In the genomic region with DNA sequence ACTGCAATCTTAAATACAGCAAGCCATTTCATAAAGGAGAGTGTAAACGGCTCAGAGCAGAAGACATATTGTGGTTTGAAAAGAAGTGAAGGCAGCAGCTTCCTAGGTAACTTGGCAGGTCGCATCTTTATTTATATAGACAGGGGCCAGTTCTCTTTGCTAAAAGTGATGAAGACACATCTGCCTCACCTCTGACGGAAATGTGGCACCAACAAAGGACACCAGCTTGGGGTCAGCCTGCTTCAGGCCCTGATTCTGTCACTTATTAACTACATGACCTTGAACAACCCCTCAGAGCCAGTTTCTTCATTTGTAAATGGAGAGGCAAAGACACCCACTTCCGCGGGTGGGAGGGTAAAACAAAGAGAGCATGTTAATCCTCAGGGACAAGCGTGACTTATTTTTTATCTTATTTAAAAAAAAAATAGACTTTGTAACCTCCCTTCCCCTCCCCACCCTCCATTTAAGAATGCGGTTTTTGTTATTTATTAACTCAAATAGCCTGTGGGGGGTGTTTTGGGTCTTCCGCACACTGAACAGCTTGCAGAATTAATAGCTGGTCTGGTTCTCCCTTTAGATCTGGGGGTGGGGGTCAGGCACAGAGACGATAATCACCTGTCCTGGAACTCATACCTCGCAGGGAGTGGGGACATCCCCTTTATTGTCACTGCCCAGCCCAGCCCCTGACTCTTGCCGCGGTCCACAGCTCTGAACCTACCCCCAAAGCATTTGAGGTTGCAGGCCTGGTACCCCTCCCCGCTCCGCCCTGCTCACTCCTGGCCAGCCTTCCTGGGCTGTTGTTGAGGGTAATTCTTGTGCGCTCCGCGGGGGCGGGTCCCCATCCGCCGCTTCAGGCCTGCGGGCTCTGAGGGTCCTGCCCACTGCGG, we compare ENCODE assay signal across 14 cellular contexts.
DNase-seq lines count a peak whose midpoint lies in the region; ATAC-seq and TF ChIP-seq lines count a peak whose summit lies in the region.
"Had no signal": no experiment of that assay in that cellular context is flagged by ENCODE, and none has a peak within 500 bp of the region (broad histone marks: within the 10 kb centered on the region; RNA-seq: fewer than 3 reads in every experiment).

No MANE protein-coding gene starts in this region.

- DNase-seq in Caco-2 (peak; percentile 97 to 99), LoVo (ENCODE audit: low spot score) (peak; percentile 69), nephron progenitor cell (peak; percentile 23), GM19240 (ENCODE audit: insufficient read length, low spot score) (no peak), GM10248 (ENCODE audit: extremely low spot score) (no peak)
- DNase-seq: effector CD8-positive, alpha-beta T cell; NCI-H1048; T-cell had no signal

- H3K4me3 ChIP-seq in Caco-2 (ENCODE audit: low read depth, low read length), result peak overlapping the region; percentile 48
- H3K4me3 ChIP-seq in iPS-18a (ENCODE audit: low read length), result peak overlapping the region; percentile 57
- H3K4me3 ChIP-seq: HAP-1, PC-9 had no signal

- H3K36me3 ChIP-seq in Caco-2 (ENCODE audit: control insufficient read depth, insufficient read depth, low read length) (no peaks in the 10 kb centered on the region), iPS-18a (ENCODE audit: control insufficient read depth, low read depth, low read length) (no peaks in the 10 kb centered on the region)
- H3K36me3 ChIP-seq: HAP-1 had no signal

- H3K27ac ChIP-seq in iPS-18a (ENCODE audit: low read length), result no peak overlapping the region

- POLR2A ChIA-PET in Caco-2 (lab: Charles Lee) (interaction anchor here (0.5 to 2.0 kb wide), 10 partner anchors 30 to 594 kb away, joined by 3 to 17 read pairs (median 4); a partner anchor contains a TSS), GM10248 (lab: Yijun Ruan, JAX) (no interaction called here)

- H3K4me1 Mint-ChIP-seq in Caco-2 (ENCODE audit: low read depth, unreplicated experiment) (peaks cover 64% of the 10 kb centered on the region), nephron progenitor cell (peaks cover 11% of the 10 kb centered on the region)
- H3K4me1 Mint-ChIP-seq: activated T-helper 17 cell treated with anti-CD3 and anti-CD28 coated beads, Interleukin-2, amount 50 U/mL, for 72 hours had no signal

- H3K4me1 ChIP-seq in Caco-2 (peaks cover 88% of the 10 kb centered on the region), iPS-18a (ENCODE audit: control insufficient read depth, low read depth, low read length) (peaks cover 13% of the 10 kb centered on the region)

- H3K9me3 ChIP-seq in Caco-2 (no peaks in the 10 kb centered on the region), iPS-18a (ENCODE audit: control insufficient read depth, low read depth, low read length) (no peaks in the 10 kb centered on the region)
- H3K9me3 ChIP-seq: HAP-1 had no signal

- no peak for ATAC-seq in GM18519 (IDR thresholded peaks at IDR 0.05; ENCODE audit: low FRiP score, unreplicated experiment)
- ATAC-seq in HG03175 (IDR thresholded peaks at IDR 0.05; ENCODE audit: unreplicated experiment), result no peak
- ATAC-seq: T-cell had no signal

- peaks cover 20% of the 10 kb centered on the region for H3K36me3 Mint-ChIP-seq in Caco-2 (ENCODE audit: insufficient read depth, unreplicated experiment)
- H3K36me3 Mint-ChIP-seq in nephron progenitor cell (ENCODE audit: low read depth), result no peaks in the 10 kb centered on the region
- H3K36me3 Mint-ChIP-seq: T-cell had no signal

- intact Hi-C loops in Caco-2 (cut with micrococcal nuclease; ENCODE audit: unreplicated experiment), result loop anchor here (1.0 to 5.0 kb wide), 10 partner anchors 8 to 205 kb away; a partner anchor contains a TSS

- H3K27me3 ChIP-seq in Caco-2 (replicated peaks; ENCODE audit: control insufficient read depth, insufficient read depth, low read length), result no peaks in the 10 kb centered on the region
- peaks cover 23% of the 10 kb centered on the region for H3K27me3 ChIP-seq in iPS-18a (ENCODE audit: control insufficient read depth, insufficient read depth, low read length)

- BruUV-seq in Caco-2 (replicated peaks; lab: Mats Ljungman, UMichigan), result no TSS peak

- H3K9ac ChIP-seq in iPS-18a (ENCODE audit: low read length), result no peak overlapping the region

- H3K4me3 Mint-ChIP-seq in Caco-2 (ENCODE audit: unreplicated experiment) (peak overlapping the region; percentile 90), nephron progenitor cell (no peak overlapping the region)
- H3K4me3 Mint-ChIP-seq: activated T-helper 17 cell treated with anti-CD3 and anti-CD28 coated beads, Interleukin-2, amount 50 U/mL, for 72 hours; T-cell had no signal

- H3K9me3 Mint-ChIP-seq in Caco-2 (ENCODE audit: unreplicated experiment) (peaks cover 10% of the 10 kb centered on the region), nephron progenitor cell (no peaks in the 10 kb centered on the region)
- H3K9me3 Mint-ChIP-seq: activated T-helper 17 cell treated with anti-CD3 and anti-CD28 coated beads, Interleukin-2, amount 50 U/mL, for 72 hours; T-cell had no signal

- H3K27me3 Mint-ChIP-seq in Caco-2 (ENCODE audit: insufficient read depth, unreplicated experiment) (no peaks in the 10 kb centered on the region), nephron progenitor cell (ENCODE audit: low read depth, poor library complexity) (peaks cover 77% of the 10 kb centered on the region)

- CTCF ChIA-PET in Caco-2 (lab: Charles Lee) (interaction anchor here (0.6 to 1.6 kb wide), 5 partner anchors 94 to 205 kb away, joined by 3 to 6 read pairs (median 3); no protein-coding TSS in a partner anchor), GM10248 (lab: Yijun Ruan, JAX) (no interaction called here)

- H3K27ac Mint-ChIP-seq in Caco-2 (ENCODE audit: unreplicated experiment), result peak overlapping the region; percentile 48
- H3K27ac Mint-ChIP-seq in nephron progenitor cell, result no peak overlapping the region
- H3K27ac Mint-ChIP-seq: activated T-helper 17 cell treated with anti-CD3 and anti-CD28 coated beads, Interleukin-2, amount 50 U/mL, for 72 hours; T-cell had no signal

- TF ChIP-seq CTCF in Caco-2 (IDR thresholded peaks at IDR 0.05; ENCODE audit: insufficient read depth in 1 of 2, low read depth in 1 of 2, low read length in 1 of 2, severe bottlenecking in 1 of 2, unreplicated experiment in 1 of 2) (no peak), nephron progenitor cell (IDR thresholded peaks at IDR 0.05) (no peak), GM10248 (IDR thresholded peaks at IDR 0.05; ENCODE audit: control extremely low read depth, extremely low read depth, low read depth, missing control alignments) (no peak)

Comparison
In these comparisons a context has a peak if more than half of its experiments do, and no peak if none do; other contexts are left out.
1. DNase-seq: peak in Caco-2 (2 of 2), LoVo (single experiment) and nephron progenitor cell (single experiment); none in GM19240 (single experiment) and GM10248 (single experiment).